In genomic region chr5:88690619-88691560, GRCh38 we compare ENCODE assay signal across 8 cellular contexts.
DNase-seq lines count a peak whose midpoint lies in the region; ATAC-seq, FAIRE-seq and TF ChIP-seq lines count a peak whose summit lies in the region.

No MANE protein-coding gene starts in this region.

- intact Hi-C loops in prostate gland (cut with DNase I): loop anchor here (2.0 to 5.0 kb wide), 2 partner anchors 549 to 910 kb away; no protein-coding TSS in a partner anchor

- H3K27ac Mint-ChIP-seq in IgD-negative memory B cell: peak overlapping the region; percentile 95 to 99 (median 98)
- peak overlapping the region; percentile 77 for H3K27ac Mint-ChIP-seq in activated naive CD8-positive, alpha-beta T cell treated with anti-CD3 and anti-CD28 coated beads, Interleukin-2, amount 10 ng/mL, durations not matched to agents 7 days and 5 days

- POLR2A ChIA-PET in activated naive CD8-positive, alpha-beta T cell treated with anti-CD3 and anti-CD28 coated beads, Interleukin-2, amount 10 ng/mL, durations not matched to agents 7 days and 5 days (lab: Charles Lee): no interaction called here

- H3K27ac ChIP-seq in cardiac muscle cell (no peak overlapping the region), prostate gland (no peak overlapping the region)

- H3K4me3 ChIP-seq in cardiac muscle cell (peak overlapping the region; percentile 7), prostate gland (no peak overlapping the region)

- TF ChIP-seq CTCF in cardiac muscle cell (IDR thresholded peaks at IDR 0.05; ENCODE audit: low read depth, low read length) (peak; percentile 98), prostate gland (IDR thresholded peaks at IDR 0.05) (peak; percentile 72 to 77 (median 73))

- DNase-seq in GM03348 (ENCODE audit: low spot score) (peak; percentile 87), SKM-1 (lab: John Stamatoyannopoulos, UW; ENCODE audit: unreplicated experiment) (peak; percentile 51), cardiac muscle cell (ENCODE audit: low read depth in 1 of 2, low spot score in 1 of 2) (peak; percentile 71 to 83), prostate gland (ENCODE audit: low spot score) (peak; percentile 47), RCC 7860 (ENCODE audit: low spot score) (no peak)
- peak; percentile 75 for DNase-seq in activated naive CD8-positive, alpha-beta T cell treated with anti-CD3 and anti-CD28 coated beads, Interleukin-2, amount 10 ng/mL, durations not matched to agents 7 days and 5 days

- 4% methylated on average over 48 of the region's 48 CpGs for WGBS in prostate gland

- no peak for TF ChIP-seq POLR2A in prostate gland (IDR thresholded peaks at IDR 0.05)

- peaks cover 7% of the 10 kb centered on the region for H3K36me3 Mint-ChIP-seq in IgD-negative memory B cell
- peaks cover 1% of the 10 kb centered on the region for H3K36me3 Mint-ChIP-seq in activated naive CD8-positive, alpha-beta T cell treated with anti-CD3 and anti-CD28 coated beads, Interleukin-2, amount 10 ng/mL, durations not matched to agents 7 days and 5 days

- peaks cover 12 to 18% (median 14%) of the 10 kb centered on the region in 3 donors for H3K4me1 Mint-ChIP-seq in IgD-negative memory B cell
- H3K4me1 Mint-ChIP-seq in activated naive CD8-positive, alpha-beta T cell treated with anti-CD3 and anti-CD28 coated beads, Interleukin-2, amount 10 ng/mL, durations not matched to agents 7 days and 5 days: peaks cover 16% of the 10 kb centered on the region

- H3K4me3 Mint-ChIP-seq in IgD-negative memory B cell: peak overlapping the region; percentile 45 to 92 (median 78)
- H3K4me3 Mint-ChIP-seq in activated naive CD8-positive, alpha-beta T cell treated with anti-CD3 and anti-CD28 coated beads, Interleukin-2, amount 10 ng/mL, durations not matched to agents 7 days and 5 days: peak overlapping the region; percentile 54

- H3K9me3 ChIP-seq in cardiac muscle cell (ENCODE audit: low read depth) (no peaks in the 10 kb centered on the region), prostate gland (no peaks in the 10 kb centered on the region)

- H3K27me3 ChIP-seq in cardiac muscle cell: peaks cover 100% of the 10 kb centered on the region
- H3K27me3 ChIP-seq in prostate gland (replicated peaks; ENCODE audit: insufficient read depth): peaks cover 50% of the 10 kb centered on the region

- no peaks in the 10 kb centered on the region for H3K4me1 ChIP-seq in cardiac muscle cell (ENCODE audit: low read depth)
- H3K4me1 ChIP-seq in prostate gland (replicated peaks): no peaks in the 10 kb centered on the region

- no peak for FAIRE-seq in RCC 7860 (lab: Jason Lieb, UNC)

- no peaks in the 10 kb centered on the region for H3K36me3 ChIP-seq in cardiac muscle cell
- H3K36me3 ChIP-seq in prostate gland: no peaks in the 10 kb centered on the region

- ATAC-seq in GM21737 (IDR thresholded peaks at IDR 0.05; ENCODE audit: unreplicated experiment): peak; percentile 86
- ATAC-seq in activated naive CD8-positive, alpha-beta T cell treated with anti-CD3 and anti-CD28 coated beads, Interleukin-2, amount 10 ng/mL, durations not matched to agents 7 days and 5 days (ENCODE audit: low read depth): peak; percentile 78

- peaks cover 79% of the 10 kb centered on the region for H3K27me3 Mint-ChIP-seq in IgD-negative memory B cell
- H3K27me3 Mint-ChIP-seq in activated naive CD8-positive, alpha-beta T cell treated with anti-CD3 and anti-CD28 coated beads, Interleukin-2, amount 10 ng/mL, durations not matched to agents 7 days and 5 days: peaks cover 96% of the 10 kb centered on the region

- peaks cover 2 to 29% (median 7%) of the 10 kb centered on the region in 3 donors for H3K9me3 Mint-ChIP-seq in IgD-negative memory B cell
- peaks cover 6% of the 10 kb centered on the region for H3K9me3 Mint-ChIP-seq in activated naive CD8-positive, alpha-beta T cell treated with anti-CD3 and anti-CD28 coated beads, Interleukin-2, amount 10 ng/mL, durations not matched to agents 7 days and 5 days
